In the genomic region with DNA sequence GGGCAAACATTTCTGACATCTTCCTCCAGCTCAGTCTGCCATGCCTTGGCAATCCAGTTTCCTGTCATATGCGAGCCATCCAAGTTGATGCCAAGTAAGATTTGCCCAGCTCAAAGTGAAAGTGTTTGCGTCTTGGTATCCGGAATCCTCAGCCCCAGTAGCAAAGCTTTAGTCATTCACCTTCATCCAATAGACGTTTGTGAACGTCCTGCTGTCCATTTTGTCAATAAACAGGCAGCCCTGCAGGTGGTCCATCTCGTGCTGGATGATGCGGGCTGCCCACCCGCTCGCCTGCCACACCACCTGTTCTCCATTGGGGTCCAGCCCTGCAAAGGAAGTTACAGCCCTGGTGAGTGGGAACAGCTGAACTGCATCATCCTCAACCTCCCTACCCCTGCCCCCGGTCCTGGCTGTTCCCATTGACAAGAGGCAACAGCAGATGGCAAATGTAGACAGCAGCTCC, we compare ENCODE assay signal across 1 cellular context.
TF ChIP-seq lines count a peak whose summit lies in the region.

No MANE protein-coding gene starts in this region.

TF ChIP-seq in HCT116, 20 proteins besides CTCF, POLR2A, EP300 and RAD21 (continued from another document):
- TF ChIP-seq FOSL1 (IDR thresholded peaks at IDR 0.05; ENCODE audit: low read depth): no peak
- TF ChIP-seq CEBPB (IDR thresholded peaks at IDR 0.05; ENCODE audit: low read depth): no peak
- no peak for TF ChIP-seq SIN3A (IDR thresholded peaks at IDR 0.05; ENCODE audit: low read depth)
